ENCODE assay signal across 8 cellular contexts in genomic region chr1:231528175-231529029, GRCh38. TPM values are rescaled to one million over a fixed set of nuclear protein-coding genes. Genes with fewer than 3 reads are reported as not detected.
A peak's percentile ranks its signal among the peaks of the same experiment; 100 is the strongest.
DNase-seq lines count a peak whose midpoint lies in the region; ATAC-seq, FAIRE-seq and TF ChIP-seq lines count a peak whose summit lies in the region.

A gene with protein sequence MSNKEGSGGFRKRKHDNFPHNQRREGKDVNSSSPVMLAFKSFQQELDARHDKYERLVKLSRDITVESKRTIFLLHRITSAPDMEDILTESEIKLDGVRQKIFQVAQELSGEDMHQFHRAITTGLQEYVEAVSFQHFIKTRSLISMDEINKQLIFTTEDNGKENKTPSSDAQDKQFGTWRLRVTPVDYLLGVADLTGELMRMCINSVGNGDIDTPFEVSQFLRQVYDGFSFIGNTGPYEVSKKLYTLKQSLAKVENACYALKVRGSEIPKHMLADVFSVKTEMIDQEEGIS (plus strand): TSS chr1:231528669. CDS start chr1:231528811, 142 bp downstream.

- intact Hi-C loops in kidney (cut with DNase I), result no loop called here

- TF ChIP-seq CTCF in AG10803 (conservative IDR thresholded peaks at IDR 0.05; ENCODE audit: low read length) (no peak), chondrocyte (IDR thresholded peaks at IDR 0.05) (peak; percentile 4), kidney (IDR thresholded peaks at IDR 0.05; ENCODE audit: borderline replicate concordance, extremely low read depth, insufficient read depth) (no peak)

- peaks cover 3% of the 10 kb centered on the region for H3K36me3 Mint-ChIP-seq in chondrocyte (ENCODE audit: low read depth)

- H3K4me1 Mint-ChIP-seq in chondrocyte (ENCODE audit: low read depth), result peaks cover 31% of the 10 kb centered on the region

- H3K4me3 Mint-ChIP-seq in chondrocyte (ENCODE audit: unreplicated experiment), result peak within 1 kb of the TSS; percentile 95

- peak; percentile 91 for DNase-seq in AG10803 (ENCODE audit: low read depth)
- DNase-seq in NCI-H510A treated with DMSO at 0.1 percent for 48 hours (lab: John Stamatoyannopoulos, UW), result peak; percentile 97
- peak; percentile 77 to 81 for DNase-seq in activated CD4-positive, alpha-beta T cell treated with anti-CD3 and anti-CD28 coated beads for 24 hours (ENCODE audit: low read depth in 2 of 2)
- peak; percentile 98 for DNase-seq in chondrocyte (ENCODE audit: low spot score)
- DNase-seq in kidney, result peak; percentile 97
- DNase-seq in stimulated activated CD4-positive, alpha-beta T cell treated with anti-CD3 and anti-CD28 coated beads, Interleukin-15, amount 100 ng/mL, for 24 hours, result peak; percentile 92

- H3K4me3 ChIP-seq in AG10803 (ENCODE audit: low read length) (peak within 1 kb of the TSS; percentile 96), kidney (ENCODE audit: low read length in 2 of 2) (peak within 1 kb of the TSS; percentile 99)

- ATAC-seq in GM19043 (IDR thresholded peaks at IDR 0.05; ENCODE audit: low read depth, unreplicated experiment), result peak; percentile 94
- peak; percentile 91 for ATAC-seq in HG03378 (IDR thresholded peaks at IDR 0.05; ENCODE audit: unreplicated experiment)

- peak within 1 kb of the TSS; percentile 98 to 99 for H3K9ac ChIP-seq in kidney (ENCODE audit: low read length in 2 of 2)

- H3K4me1 ChIP-seq in kidney (ENCODE audit: control insufficient read depth in 1 of 2, insufficient read depth in 1 of 2, low read depth in 1 of 2, low read length in 2 of 2), result peaks cover 10 to 12% of the 10 kb centered on the region in 2 donors

- H3K27ac ChIP-seq in kidney (ENCODE audit: low read depth in 2 of 2, low read length in 2 of 2), result peak within 1 kb of the TSS; percentile 98 to 99

- no peaks in the 10 kb centered on the region for H3K27me3 Mint-ChIP-seq in chondrocyte (ENCODE audit: low read depth)

- H3K36me3 ChIP-seq in kidney (ENCODE audit: control insufficient read depth in 1 of 2, insufficient read depth in 2 of 2, low read length in 2 of 2), result peaks cover 0 to 6% of the 10 kb centered on the region in 2 donors

- H3K9me3 Mint-ChIP-seq in chondrocyte (ENCODE audit: low read depth), result no peaks in the 10 kb centered on the region

- H3K27ac Mint-ChIP-seq in chondrocyte (ENCODE audit: unreplicated experiment), result peak within 1 kb of the TSS; percentile 100

- FAIRE-seq in kidney (lab: Jason Lieb, UNC), result no peak

- no peaks in the 10 kb centered on the region for H3K9me3 ChIP-seq in kidney (ENCODE audit: control insufficient read depth in 1 of 2, low read length in 2 of 2)

RNA-seq across cellular contexts. Expression of the gene that starts here (rescaled TPM):
- 32.3 to 40.5 TPM (median 36.8 TPM) in 3 replicates for total RNA-seq in chondrocyte
- total RNA-seq in kidney, result 42.3 TPM
- 27.1 TPM for polyA plus RNA-seq in kidney (ENCODE audit: insufficient read depth, low read depth, low replicate concordance)

Comparison
In these comparisons a context has a peak if more than half of its experiments do, and no peak if none do; other contexts are left out.
1. Peak in every context shown above with its lines: DNase-seq, ATAC-seq, H3K4me3 ChIP-seq and H3K27ac ChIP-seq.